In genomic region chr6:50829898-50830439, GRCh38 we compare ENCODE assay signal across 20 cellular contexts. TPM values are rescaled to one million over a fixed set of nuclear protein-coding genes. Genes with fewer than 3 reads are reported as not detected.
"Had no signal": no experiment of that assay in that cellular context is flagged by ENCODE, and none has a peak within 500 bp of the region (broad histone marks: within the 10 kb centered on the region; RNA-seq: fewer than 3 reads in every experiment).

No MANE protein-coding gene starts in this region.

- H3K4me1 Mint-ChIP-seq: activated naive CD4-positive, alpha-beta T cell treated with anti-CD3 and anti-CD28 coated beads, Interleukin-2, amount 50 U/mL, for 24 hours; naive B cell; stimulated activated naive B cell treated with anti-CD40 and anti-IgM and Interleukin-4, amounts not matched to agents 10 μg/mL and 1 μg/mL and 100 μg/mL, for 72 hours had no signal

- H3K27ac Mint-ChIP-seq: activated CD8-positive, alpha-beta T cell treated with anti-CD3 and anti-CD28 coated beads for 36 hours; activated naive CD4-positive, alpha-beta T cell treated with anti-CD3 and anti-CD28 coated beads, Interleukin-2, amount 50 U/mL, for 24 hours; naive B cell; stimulated activated naive B cell treated with anti-CD40 and anti-IgM and Interleukin-4, amounts not matched to agents 10 μg/mL and 1 μg/mL and 100 μg/mL, for 72 hours had no signal

- H3K36me3 Mint-ChIP-seq: activated naive CD4-positive, alpha-beta T cell treated with anti-CD3 and anti-CD28 coated beads, Interleukin-2, amount 50 U/mL, for 24 hours; naive B cell; stimulated activated naive B cell treated with anti-CD40 and anti-IgM and Interleukin-4, amounts not matched to agents 10 μg/mL and 1 μg/mL and 100 μg/mL, for 72 hours had no signal

- DNase-seq: activated CD4-positive, alpha-beta T cell treated with anti-CD3 and anti-CD28 coated beads for 4 hours; activated CD8-positive, alpha-beta T cell treated with anti-CD3 and anti-CD28 coated beads for 36 hours; activated effector memory CD4-positive, alpha-beta T cell treated with anti-CD3 and anti-CD28 coated beads, Interleukin-2, amount 50 U/mL, for 16 hours; activated T-cell treated with anti-CD3 and anti-CD28 coated beads, Interleukin-2, amount 50 U/mL, for 48 hours; adrenal gland; colonic mucosa; hippocampal formation; kidney; left lung; naive B cell; stimulated activated CD4-positive, alpha-beta T cell treated with anti-CD3 and anti-CD28 coated beads, Interleukin-2, amount 100 ng/mL, for 48 hours; stimulated activated naive B cell treated with anti-CD40 and anti-IgM and Interleukin-4, amounts not matched to agents 10 μg/mL and 1 μg/mL and 100 μg/mL, for 72 hours; tibial artery; uterus had no signal

- H3K9me3 Mint-ChIP-seq: activated CD8-positive, alpha-beta T cell treated with anti-CD3 and anti-CD28 coated beads for 36 hours; activated naive CD4-positive, alpha-beta T cell treated with anti-CD3 and anti-CD28 coated beads, Interleukin-2, amount 50 U/mL, for 24 hours had no signal

- H3K4me3 Mint-ChIP-seq: activated CD8-positive, alpha-beta T cell treated with anti-CD3 and anti-CD28 coated beads for 36 hours; activated naive CD4-positive, alpha-beta T cell treated with anti-CD3 and anti-CD28 coated beads, Interleukin-2, amount 50 U/mL, for 24 hours; naive B cell; stimulated activated naive B cell treated with anti-CD40 and anti-IgM and Interleukin-4, amounts not matched to agents 10 μg/mL and 1 μg/mL and 100 μg/mL, for 72 hours had no signal

- ATAC-seq: activated CD8-positive, alpha-beta T cell treated with anti-CD3 and anti-CD28 coated beads for 36 hours; left lung; stimulated activated naive B cell treated with anti-CD40 and anti-IgM and Interleukin-4, amounts not matched to agents 10 μg/mL and 1 μg/mL and 100 μg/mL, for 72 hours had no signal

RNA-seq across cellular contexts. Expression of gene TFAP2B, which starts 11.3 kb away (rescaled TPM):
- total RNA-seq: activated CD8-positive, alpha-beta T cell treated with anti-CD3 and anti-CD28 coated beads for 36 hours; cardiac septum; colonic mucosa; glomerular endothelial cell; mononuclear cell; skeletal muscle tissue; subcutaneous adipose tissue had no signal
